Comparison of ENCODE assay signal across 16 cellular contexts in the genomic region with DNA sequence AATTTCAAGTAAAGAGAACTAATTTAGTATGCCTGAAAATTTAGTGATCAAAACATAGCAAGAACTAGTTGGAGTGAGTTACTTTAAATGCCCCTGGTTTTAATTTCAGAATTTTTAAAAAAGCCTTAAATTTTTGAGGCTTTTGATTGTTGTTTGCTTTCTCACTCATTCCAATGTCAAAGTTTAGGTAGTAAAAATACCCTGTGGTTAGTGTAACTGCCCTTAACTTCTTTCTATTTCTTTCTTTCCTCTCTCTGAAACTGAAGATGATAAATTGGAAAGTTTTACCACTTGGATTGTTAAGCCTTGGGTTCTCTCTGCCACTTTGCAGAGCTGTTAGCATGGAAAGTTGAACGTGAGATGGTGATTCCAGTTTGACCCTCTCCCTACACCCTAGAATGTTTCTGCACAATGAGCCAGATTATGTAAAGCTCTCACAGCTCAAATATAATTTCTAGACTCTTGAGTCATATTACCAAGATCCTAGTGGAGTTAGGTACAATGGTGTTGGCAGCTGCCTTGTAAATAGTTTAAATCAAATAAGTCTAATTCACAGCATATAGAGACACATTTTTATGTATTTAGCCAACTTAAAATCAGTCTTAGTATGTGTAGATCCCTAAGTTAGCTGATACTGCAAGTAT.
A peak's percentile ranks its signal among the peaks of the same experiment; 100 is the strongest.
DNase-seq lines count a peak whose midpoint lies in the region; ATAC-seq, FAIRE-seq and TF ChIP-seq lines count a peak whose summit lies in the region.
"Had no signal": no experiment of that assay in that cellular context is flagged by ENCODE, and none has a peak within 500 bp of the region (broad histone marks: within the 10 kb centered on the region; RNA-seq: fewer than 3 reads in every experiment).

No MANE protein-coding gene starts in this region.

- H4K20me1 ChIP-seq in Loucy (ENCODE audit: insufficient read depth, low read length, poor library complexity, severe bottlenecking) (no peaks in the 10 kb centered on the region), GM12878 (ENCODE audit: control insufficient read depth, insufficient read depth) (no peaks in the 10 kb centered on the region)

- no peak overlapping the region for H2AFZ ChIP-seq in Loucy (ENCODE audit: low read length)
- no peak overlapping the region for H2AFZ ChIP-seq in GM12878 (ENCODE audit: control insufficient read depth, low read depth, low read length)
- H2AFZ ChIP-seq: neural progenitor cell had no signal

- no peak for TF ChIP-seq RAD21 in GM12878 (IDR thresholded peaks at IDR 0.05; ENCODE audit: insufficient read depth, low read depth, low read length)

- 0% methylated on average over 1 of the region's 1 CpG for WGBS in GM12878 (ENCODE audit: insufficient coverage, insufficient replicate concordance, low lambda C conversion rate, missing lambda C conversion rate)

- no peak for TF ChIP-seq EP300 in GM12878 (IDR thresholded peaks at IDR 0.05; ENCODE audit: borderline replicate concordance in 1 of 2, control insufficient read depth in 1 of 2, low read depth in 2 of 2, low read length in 2 of 2)

- H3F3A ChIP-seq in Loucy (ENCODE audit: low read depth), result no peaks in the 10 kb centered on the region

- H3K27ac ChIP-seq in GM12878 (ENCODE audit: control insufficient read depth, insufficient read depth), result peak overlapping the region; percentile 83
- peak overlapping the region; percentile 14 for H3K27ac ChIP-seq in skeletal muscle tissue (ENCODE audit: low read depth, low read length)
- H3K27ac ChIP-seq: epithelial cell of prostate, neural progenitor cell, RWPE1 had no signal

- H3K4me2 ChIP-seq in Loucy (ENCODE audit: low read depth, low read length, poor library complexity, severe bottlenecking), result peak overlapping the region; percentile 63
- peak overlapping the region; percentile 58 for H3K4me2 ChIP-seq in GM12878 (ENCODE audit: control insufficient read depth, insufficient read depth)
- H3K4me2 ChIP-seq: neural progenitor cell had no signal

- peaks cover 79% of the 10 kb centered on the region for H3K4me1 Mint-ChIP-seq in activated CD8-positive, alpha-beta memory T cell treated with anti-CD3 and anti-CD28 coated beads, Interleukin-2, amount 10 ng/mL, durations not matched to agents 7 days and 5 days

- H3K9me3 ChIP-seq in Loucy (ENCODE audit: insufficient read depth, low read depth, low read length), result no peaks in the 10 kb centered on the region
- no peaks in the 10 kb centered on the region for H3K9me3 ChIP-seq in GM12878 (replicated peaks; ENCODE audit: control insufficient read depth, insufficient read depth, low read length)
- no peaks in the 10 kb centered on the region for H3K9me3 ChIP-seq in skeletal muscle tissue (ENCODE audit: control insufficient read depth in 3 of 3, low read length in 3 of 3)
- H3K9me3 ChIP-seq: spleen had no signal

- H3K79me2 ChIP-seq in Loucy (ENCODE audit: insufficient read depth, low read length) (peaks cover 13% of the 10 kb centered on the region; the same call in 1 of the 2 replicates), GM12878 (ENCODE audit: control insufficient read depth, insufficient read depth, low read length) (peaks cover 94% of the 10 kb centered on the region)

- CTCF ChIA-PET in activated CD8-positive, alpha-beta memory T cell treated with anti-CD3 and anti-CD28 coated beads, Interleukin-2, amount 10 ng/mL, durations not matched to agents 7 days and 5 days (lab: Charles Lee), result interaction anchor here (1.1 to 7.0 kb wide), 9 partner anchors 9 to 104 kb away, joined by 3 to 35 read pairs (median 5); no protein-coding TSS in a partner anchor
- CTCF ChIA-PET in GM12878 (lab: Yijun Ruan, JAX), result interaction anchor here (0.8 to 12.8 kb wide), 15 partner anchors 6 to 103 kb away, joined by 3 to 150 read pairs (median 14); no protein-coding TSS in a partner anchor

- SMC1A ChIA-PET in GM12878 (lab: Charles Lee; ENCODE audit: uncharacterized antibody, unreplicated experiment), result interaction anchor here (0.9 to 13.8 kb wide), 17 partner anchors 9 to 104 kb away, joined by 3 to 463 read pairs (median 18); no protein-coding TSS in a partner anchor

- peak overlapping the region; percentile 45 for H3K9ac ChIP-seq in Loucy (ENCODE audit: low read depth, low read length, poor library complexity, severe bottlenecking)
- H3K9ac ChIP-seq in GM12878 (ENCODE audit: control insufficient read depth, insufficient read depth, low read length), result peak overlapping the region; percentile 30; the same call in 1 of the 2 replicates
- H3K9ac ChIP-seq in skeletal muscle tissue (ENCODE audit: low read depth in 1 of 3, low read length in 3 of 3), result no peak overlapping the region
- H3K9ac ChIP-seq: neural progenitor cell had no signal

- H3K36me3 ChIP-seq in Loucy (ENCODE audit: insufficient read depth, low read length), result no peaks in the 10 kb centered on the region
- no peaks in the 10 kb centered on the region for H3K36me3 ChIP-seq in GM12878 (ENCODE audit: control insufficient read depth in 2 of 2, insufficient read depth in 2 of 2, low read length in 1 of 2)
- H3K36me3 ChIP-seq in skeletal muscle tissue (ENCODE audit: control insufficient read depth in 3 of 3, insufficient read depth in 3 of 3, low read length in 3 of 3), result peaks cover 0 to 6% (median 4%) of the 10 kb centered on the region in 3 donors
- H3K36me3 ChIP-seq: neural progenitor cell had no signal

- TF ChIP-seq CTCF in Loucy (conservative IDR thresholded peaks at IDR 0.05; ENCODE audit: low read length) (no peak), GM12878 (IDR thresholded peaks at IDR 0.05 in 2 of 3, conservative IDR thresholded peaks at IDR 0.05 in 1 of 3; ENCODE audit: control insufficient read depth in 2 of 3, extremely low read depth in 1 of 3, insufficient read depth in 1 of 3, low read depth in 3 of 3, low read length in 3 of 3) (no peak)

- intact Hi-C loops in GM12878 (cut with micrococcal nuclease; ENCODE audit: unreplicated experiment), result loop anchor here (10.0 kb wide), 1 partner anchor 387 kb away; no protein-coding TSS in a partner anchor

- H3K9me3 Mint-ChIP-seq in activated CD8-positive, alpha-beta memory T cell treated with anti-CD3 and anti-CD28 coated beads, Interleukin-2, amount 10 ng/mL, durations not matched to agents 7 days and 5 days (ENCODE audit: low read depth), result no peaks in the 10 kb centered on the region
- H3K9me3 Mint-ChIP-seq: neural progenitor cell had no signal

- POLR2A ChIA-PET in GM12878 (lab: Charles Lee), result interaction anchor here (0.9 to 7.3 kb wide), 10 partner anchors 8 to 67 kb away, joined by 3 to 79 read pairs (median 5); no protein-coding TSS in a partner anchor

- H3K27me3 ChIP-seq in Loucy (ENCODE audit: insufficient read depth, low read length, poor library complexity, severe bottlenecking) (no peaks in the 10 kb centered on the region), GM12878 (replicated peaks in 1 of 2; ENCODE audit: control insufficient read depth in 2 of 2, insufficient read depth in 2 of 2, low read length in 1 of 2) (no peaks in the 10 kb centered on the region), skeletal muscle tissue (ENCODE audit: control insufficient read depth in 3 of 3, insufficient read depth in 3 of 3, low read length in 3 of 3) (no peaks in the 10 kb centered on the region)
- H3K27me3 ChIP-seq: neural progenitor cell, spleen had no signal

- RAD21 ChIA-PET in GM12878 (lab: Charles Lee; ENCODE audit: unreplicated experiment), result interaction anchor here (0.7 to 13.1 kb wide), 24 partner anchors 7 to 108 kb away, joined by 3 to 238 read pairs (median 8); no protein-coding TSS in a partner anchor

- FAIRE-seq in GM12878 (lab: Jason Lieb, UNC), result no peak

- in situ Hi-C loops in GM12878 (cut with MboI), result no loop called here

- H3K27me3 Mint-ChIP-seq in activated CD8-positive, alpha-beta memory T cell treated with anti-CD3 and anti-CD28 coated beads, Interleukin-2, amount 10 ng/mL, durations not matched to agents 7 days and 5 days, result no peaks in the 10 kb centered on the region

- no peak for DNase-seq in activated CD8-positive, alpha-beta memory T cell treated with anti-CD3 and anti-CD28 coated beads, Interleukin-2, amount 10 ng/mL, durations not matched to agents 7 days and 5 days
- DNase-seq in activated CD8-positive, alpha-beta memory T cell treated with anti-CD3 and anti-CD28 coated beads, Interleukin-2, amount 50 U/mL, for 48 hours, result no peak
- DNase-seq in GM12878 (ENCODE audit: low read depth, low spot score), result no peak
- DNase-seq in stimulated activated CD4-positive, alpha-beta T cell treated with anti-CD3 and anti-CD28 coated beads, Interleukin-12 subunit alpha, Interleukin-12 subunit beta, amount 100 ng/mL, for 4 hours, result no peak
- no peak for DNase-seq in ecto neural progenitor cell (ENCODE audit: low spot score)
- DNase-seq: ACHN, GOT3, NCI-H1105 treated with DMSO at 0.1 percent for 48 hours, NCI-H524 treated with DMSO at 0.1 percent for 48 hours, spleen had no signal

- no peaks in the 10 kb centered on the region for H3K9me2 ChIP-seq in Loucy (replicated peaks; ENCODE audit: low read depth, low read length)

- ATAC-seq in activated CD8-positive, alpha-beta memory T cell treated with anti-CD3 and anti-CD28 coated beads, Interleukin-2, amount 10 ng/mL, durations not matched to agents 7 days and 5 days, result peak; percentile 10
- ATAC-seq in GM12878 (peak; percentile 11), HG03097 (IDR thresholded peaks at IDR 0.05; ENCODE audit: low FRiP score, unreplicated experiment) (no peak)

- H3K27ac Mint-ChIP-seq in activated CD8-positive, alpha-beta memory T cell treated with anti-CD3 and anti-CD28 coated beads, Interleukin-2, amount 10 ng/mL, durations not matched to agents 7 days and 5 days, result peak overlapping the region; percentile 89
- H3K27ac Mint-ChIP-seq: neural progenitor cell had no signal

- H3K4me1 ChIP-seq in Loucy (ENCODE audit: insufficient read depth, low read length, poor library complexity, severe bottlenecking) (peaks cover 62% of the 10 kb centered on the region), GM12878 (ENCODE audit: control insufficient read depth, insufficient read depth, low read length) (peaks cover 28% of the 10 kb centered on the region), skeletal muscle tissue (ENCODE audit: control insufficient read depth in 3 of 3, insufficient read depth in 3 of 3, low read length in 3 of 3) (peaks cover 44 to 59% (median 53%) of the 10 kb centered on the region in 3 donors)
- H3K4me1 ChIP-seq: neural progenitor cell had no signal

- peaks cover 60% of the 10 kb centered on the region for H3K36me3 Mint-ChIP-seq in activated CD8-positive, alpha-beta memory T cell treated with anti-CD3 and anti-CD28 coated beads, Interleukin-2, amount 10 ng/mL, durations not matched to agents 7 days and 5 days

- H3K4me3 Mint-ChIP-seq in activated CD8-positive, alpha-beta memory T cell treated with anti-CD3 and anti-CD28 coated beads, Interleukin-2, amount 10 ng/mL, durations not matched to agents 7 days and 5 days, result peak overlapping the region; percentile 56
- H3K4me3 Mint-ChIP-seq: neural progenitor cell had no signal

- H3K4me3 ChIP-seq in Loucy (ENCODE audit: low read length, poor library complexity, severe bottlenecking), result peak overlapping the region; percentile 4
- H3K4me3 ChIP-seq in GM12878, result peak overlapping the region; percentile 42
- H3K4me3 ChIP-seq in skeletal muscle tissue (ENCODE audit: low read length in 3 of 3), result no peak overlapping the region
- H3K4me3 ChIP-seq: neural progenitor cell, spleen had no signal

- TF ChIP-seq POLR2A in GM12878 (IDR thresholded peaks at IDR 0.05; ENCODE audit: low read depth, low read length), result no peak

- no TSS peak for BruUV-seq in GM12878 (replicated peaks; lab: Mats Ljungman, UMichigan)

TF ChIP-seq in GM12878, 131 proteins besides CTCF, POLR2A, EP300 and RAD21 (continues in another document):
- no peak for TF ChIP-seq IRF4 (IDR thresholded peaks at IDR 0.05; ENCODE audit: low read depth, low read length)

Comparison
In these comparisons a context has a peak if more than half of its experiments do, and no peak if none do; other contexts are left out.
1. H3K4me3 ChIP-seq: peak in Loucy (single experiment) and GM12878 (single experiment); none in skeletal muscle tissue (0 of 3).
2. H3K9ac ChIP-seq: peak in Loucy (single experiment) and GM12878 (single experiment); none in skeletal muscle tissue (0 of 3).